27 cellular contexts compared by ENCODE assay signal in the genomic region with DNA sequence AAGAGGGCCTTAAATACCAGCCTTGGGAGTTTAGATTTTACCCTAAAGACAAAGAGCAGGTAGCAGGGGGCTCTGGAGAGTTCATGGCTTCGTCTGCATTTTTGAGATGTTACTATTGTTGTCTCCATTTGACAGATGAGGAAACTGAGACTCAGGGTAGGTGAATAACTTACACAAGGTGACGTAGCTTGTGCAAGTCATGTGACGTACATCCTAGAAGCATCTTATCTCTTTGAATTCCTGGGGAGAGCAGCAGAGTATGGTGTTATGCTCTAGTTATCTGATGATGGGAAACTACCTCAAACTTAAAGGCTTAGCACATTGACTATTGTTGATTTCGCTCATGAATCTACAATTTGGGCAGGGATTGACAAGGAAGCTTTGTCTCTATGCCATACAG.
"Had no signal": no experiment of that assay in that cellular context is flagged by ENCODE, and none has a peak within 500 bp of the region (broad histone marks: within the 10 kb centered on the region; RNA-seq: fewer than 3 reads in every experiment).

No MANE protein-coding gene starts in this region.

- ATAC-seq: stimulated activated memory B cell treated with anti-CD40 and anti-IgM and Interleukin-4, amounts not matched to agents 10 μg/mL and 1 μg/mL and 100 μg/mL, for 72 hours; stimulated activated naive B cell treated with anti-CD40 and anti-IgM and Interleukin-4, amounts not matched to agents 10 μg/mL and 1 μg/mL and 100 μg/mL, for 72 hours; stimulated activated naive CD8-positive, alpha-beta T cell treated with anti-CD3 and anti-CD28 coated beads, Interleukin-15, amount 100 ng/mL, for 72 hours; stimulated activated naive CD8-positive, alpha-beta T cell treated with anti-CD3 and anti-CD28 coated beads, Interleukin-15, Interleukin-2, amounts not matched to agents 100 U/mL and 50 U/mL, for 24 hours had no signal

- FAIRE-seq: urothelium cell line had no signal

- H3K27ac ChIP-seq: stomach, suprapubic skin, testis, thoracic aorta, thyroid gland, tibial artery, tibial nerve, transverse colon, upper lobe of left lung, upper lobe of right lung, uterus, vagina had no signal

- H3K9me3 Mint-ChIP-seq: stimulated activated memory B cell treated with anti-CD40 and anti-IgM and Interleukin-4, amounts not matched to agents 10 μg/mL and 1 μg/mL and 100 μg/mL, for 72 hours; stimulated activated naive B cell treated with anti-CD40 and anti-IgM and Interleukin-4, amounts not matched to agents 10 μg/mL and 1 μg/mL and 100 μg/mL, for 72 hours; stimulated activated naive CD8-positive, alpha-beta T cell treated with anti-CD3 and anti-CD28 coated beads, Interleukin-15, amount 100 ng/mL, for 72 hours; stimulated activated naive CD8-positive, alpha-beta T cell treated with anti-CD3 and anti-CD28 coated beads, Interleukin-15, Interleukin-2, amounts not matched to agents 100 ng/mL and 50 ng/mL, for 24 hours; type B pancreatic cell had no signal

- H3K36me3 Mint-ChIP-seq: stimulated activated memory B cell treated with anti-CD40 and anti-IgM and Interleukin-4, amounts not matched to agents 10 μg/mL and 1 μg/mL and 100 μg/mL, for 72 hours; stimulated activated naive B cell treated with anti-CD40 and anti-IgM and Interleukin-4, amounts not matched to agents 10 μg/mL and 1 μg/mL and 100 μg/mL, for 72 hours; type B pancreatic cell had no signal

- H3K27ac Mint-ChIP-seq: stimulated activated memory B cell treated with anti-CD40 and anti-IgM and Interleukin-4, amounts not matched to agents 10 μg/mL and 1 μg/mL and 100 μg/mL, for 72 hours; stimulated activated naive CD8-positive, alpha-beta T cell treated with anti-CD3 and anti-CD28 coated beads, Interleukin-15, Interleukin-2, amounts not matched to agents 100 ng/mL and 50 ng/mL, for 24 hours; type B pancreatic cell had no signal

- H3K27me3 Mint-ChIP-seq: stimulated activated naive CD8-positive, alpha-beta T cell treated with anti-CD3 and anti-CD28 coated beads, Interleukin-15, Interleukin-2, amounts not matched to agents 100 ng/mL and 50 ng/mL, for 24 hours had no signal

- H3K4me1 Mint-ChIP-seq: stimulated activated naive CD8-positive, alpha-beta T cell treated with anti-CD3 and anti-CD28 coated beads, Interleukin-15, amount 100 ng/mL, for 72 hours had no signal

- DNase-seq: stimulated activated CD4-positive, alpha-beta T cell treated with anti-CD3 and anti-CD28 coated beads, Interleukin-2, amount 100 ng/mL, for 48 hours; stimulated activated CD4-positive, alpha-beta T cell treated with anti-CD3 and anti-CD28 coated beads, Interleukin-4, amount 100 ng/mL, for 1 hour; stimulated activated CD4-positive, alpha-beta T cell treated with anti-CD3 and anti-CD28 coated beads, Interleukin-4, amount 100 ng/mL, for 24 hours; stimulated activated CD4-positive, alpha-beta T cell treated with anti-CD3 and anti-CD28 coated beads, Interleukin-4, amount 100 ng/mL, for 4 hours; stimulated activated CD8-positive, alpha-beta memory T cell treated with anti-CD3 and anti-CD28 coated beads, Interleukin-4, amount 100 ng/mL, for 48 hours; stimulated activated naive B cell treated with anti-CD40 and anti-IgM and Interleukin-4, amounts not matched to agents 10 μg/mL and 1 μg/mL and 100 μg/mL, for 72 hours; stimulated activated naive CD4-positive, alpha-beta T cell; stimulated activated naive CD4-positive, alpha-beta T cell treated with Interleukin-2 at 50 U/mL for 16 hours; stimulated activated naive CD8-positive, alpha-beta T cell treated with anti-CD3 and anti-CD28 coated beads, Interleukin-15, amount 100 ng/mL, for 72 hours; stimulated activated naive CD8-positive, alpha-beta T cell treated with anti-CD3 and anti-CD28 coated beads, Interleukin-15, Interleukin-2, amounts not matched to agents 100 U/mL and 50 U/mL, for 24 hours; stomach; substantia nigra; testis; thyroid gland; tibial artery; transverse colon; upper lobe of left lung; upper lobe of right lung; uterus had no signal

- H3K9me3 ChIP-seq: stomach, suprapubic skin, testis, thoracic aorta, thyroid gland, tibial artery, tibial nerve, transverse colon, upper lobe of left lung, upper lobe of right lung, uterus, vagina had no signal

- H3K27me3 ChIP-seq: testis, thyroid gland, tibial artery, tibial nerve, transverse colon, upper lobe of left lung, upper lobe of right lung, uterus, vagina had no signal

- H3K4me3 Mint-ChIP-seq: stimulated activated memory B cell treated with anti-CD40 and anti-IgM and Interleukin-4, amounts not matched to agents 10 μg/mL and 1 μg/mL and 100 μg/mL, for 72 hours; stimulated activated naive B cell treated with anti-CD40 and anti-IgM and Interleukin-4, amounts not matched to agents 10 μg/mL and 1 μg/mL and 100 μg/mL, for 72 hours; stimulated activated naive CD8-positive, alpha-beta T cell treated with anti-CD3 and anti-CD28 coated beads, Interleukin-15, amount 100 ng/mL, for 72 hours; stimulated activated naive CD8-positive, alpha-beta T cell treated with anti-CD3 and anti-CD28 coated beads, Interleukin-15, Interleukin-2, amounts not matched to agents 100 ng/mL and 50 ng/mL, for 24 hours; type B pancreatic cell had no signal

- H3K36me3 ChIP-seq: stomach, suprapubic skin, thoracic aorta, thyroid gland, tibial artery, tibial nerve, transverse colon, upper lobe of left lung, upper lobe of right lung, uterus, vagina had no signal

- H3K4me1 ChIP-seq: thyroid gland, tibial artery, transverse colon, upper lobe of right lung, uterus had no signal

- H3K4me3 ChIP-seq: stomach, suprapubic skin, testis, thoracic aorta, thyroid gland, tibial artery, tibial nerve, transverse colon, upper lobe of left lung, upper lobe of right lung, uterus, vagina had no signal
